Comparison of ENCODE assay signal across 29 cellular contexts in the genomic region with DNA sequence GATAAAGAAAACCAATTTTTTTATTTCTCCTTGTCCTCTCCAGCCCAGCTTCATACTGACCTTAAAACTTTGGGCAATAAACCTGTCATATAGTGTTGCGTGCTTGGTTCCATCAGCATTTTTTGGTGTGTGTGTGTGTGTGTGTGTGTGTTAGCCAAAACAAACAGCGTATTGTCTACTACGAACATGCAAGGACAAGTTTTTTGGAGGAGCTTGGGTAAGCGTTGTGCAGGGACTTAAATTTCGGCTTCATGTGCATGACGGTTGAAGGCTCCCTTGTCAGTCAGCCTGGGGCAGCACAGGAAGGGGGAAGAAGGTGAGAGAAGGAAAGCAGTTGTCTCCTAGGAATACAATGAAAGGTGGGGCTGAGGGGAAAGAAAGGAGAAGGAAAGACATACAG.
"Had no signal": no experiment of that assay in that cellular context is flagged by ENCODE, and none has a peak within 500 bp of the region (broad histone marks: within the 10 kb centered on the region; RNA-seq: fewer than 3 reads in every experiment).

No MANE protein-coding gene starts in this region.

- H2AFZ ChIP-seq: hepatocyte had no signal

- H3K36me3 ChIP-seq: brain microvascular endothelial cell, cardiac muscle cell, colonic mucosa, esophagus squamous epithelium, gastroesophageal sphincter, heart right ventricle had no signal

- H3K4me1 ChIP-seq: colonic mucosa, esophagus squamous epithelium, gastroesophageal sphincter, heart right ventricle had no signal

- H3K4me3 ChIP-seq: cardiac muscle cell, colonic mucosa, esophagus squamous epithelium, gastroesophageal sphincter, heart right ventricle, hepatocyte had no signal

- DNase-seq: activated CD4-positive, alpha-beta memory T cell treated with anti-CD3 and anti-CD28 coated beads, Interleukin-2, amount 10 ng/mL, durations not matched to agents 7 days and 5 days; activated CD4-positive, alpha-beta T cell treated with anti-CD3 and anti-CD28 coated beads for 1 hour; activated CD4-positive, alpha-beta T cell treated with anti-CD3 and anti-CD28 coated beads for 4 hours; activated CD4-positive, alpha-beta T cell treated with anti-CD3 and anti-CD28 coated beads, Interleukin-2, amount 10 ng/mL, durations not matched to agents 7 days and 5 days; activated CD4-positive, alpha-beta T cell treated with anti-CD3 and anti-CD28 coated beads, Interleukin-2, amount 50 U/mL, for 4 hours; activated CD8-positive, alpha-beta memory T cell treated with anti-CD3 and anti-CD28 coated beads, Interleukin-2, amount 50 U/mL, for 48 hours; activated gamma-delta T cell; activated naive CD4-positive, alpha-beta T cell; activated naive CD4-positive, alpha-beta T cell treated with anti-CD3 and anti-CD28 coated beads, Interleukin-2, amount 10 ng/mL, durations not matched to agents 7 days and 5 days; activated T-cell treated with anti-CD3 and anti-CD28 coated beads for 4 hours; activated T-cell treated with anti-CD3 and anti-CD28 coated beads, Interleukin-2, amount 50 U/mL, for 24 hours; activated T-cell treated with anti-CD3 and anti-CD28 coated beads, Interleukin-2, amount 50 U/mL, for 72 hours; amniotic stem cell; anterior cingulate cortex; brain microvascular endothelial cell; central memory CD4-positive, alpha-beta T cell; cerebellar nuclear complex; colonic mucosa; effector CD8-positive, alpha-beta T cell; erythroblast; esophagus squamous epithelium; foreskin melanocyte; heart right ventricle; T-helper 1 cell; T-helper 17 cell; T1000 had no signal

- ATAC-seq: activated T-cell treated with anti-CD3 and anti-CD28 coated beads, Interleukin-2, amount 50 U/mL, for 72 hours; gastroesophageal sphincter; heart right ventricle; T-helper 17 cell had no signal

- H3K27me3 ChIP-seq: brain microvascular endothelial cell, colonic mucosa, esophagus squamous epithelium, hepatocyte had no signal

- H3K4me2 ChIP-seq: hepatocyte had no signal

- H3K27ac ChIP-seq: brain microvascular endothelial cell, cardiac muscle cell, colonic mucosa, esophagus squamous epithelium, gastroesophageal sphincter, heart right ventricle, hepatocyte had no signal

- H3K79me2 ChIP-seq: hepatocyte had no signal

- H3K9me3 ChIP-seq: colonic mucosa had no signal
